ENCODE assay signal across 9 cellular contexts in the genomic region with DNA sequence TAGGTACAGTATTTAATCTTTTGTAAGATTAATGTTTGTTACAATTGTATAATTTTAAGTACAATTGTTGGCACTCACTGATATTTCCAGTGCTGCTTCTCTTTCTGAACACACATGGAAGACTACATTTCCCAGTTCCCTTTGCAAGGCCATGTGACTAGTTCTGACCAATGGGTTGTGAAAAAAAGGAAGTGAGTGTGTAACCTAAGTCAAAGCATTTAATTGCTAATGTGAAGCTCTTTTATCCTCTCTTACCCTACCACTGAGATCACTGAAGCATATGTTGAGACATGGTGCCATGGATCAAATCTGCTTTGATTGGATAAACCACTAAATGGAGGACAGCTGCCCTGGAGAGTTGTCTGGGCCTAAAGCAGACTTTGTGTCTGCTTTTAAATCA.
DNase-seq lines count a peak whose midpoint lies in the region; ATAC-seq and TF ChIP-seq lines count a peak whose summit lies in the region.
"Had no signal": no experiment of that assay in that cellular context is flagged by ENCODE, and none has a peak within 500 bp of the region (broad histone marks: within the 10 kb centered on the region; RNA-seq: fewer than 3 reads in every experiment).

No MANE protein-coding gene starts in this region.

- no peak overlapping the region for H3K14ac ChIP-seq in IMR-90 (replicated peaks; ENCODE audit: low read depth, low read length)

- CTCF ChIA-PET in IMR-90 (lab: Yijun Ruan, JAX): interaction anchor here (0.9 kb wide), 1 partner anchor 26 kb away, joined by 3 read pairs; no protein-coding TSS in a partner anchor

- no peak overlapping the region for H2AK5ac ChIP-seq in IMR-90 (ENCODE audit: low read depth, low read length)

- intact Hi-C loops in IMR-90 (cut with micrococcal nuclease): no loop called here

- in situ Hi-C loops in IMR-90 (cut with MboI; ENCODE audit: low sequenced_read_pairs): no loop called here
- in situ Hi-C loops in astrocyte of the cerebellum (cut with HindIII; ENCODE audit: low sequenced_read_pairs): no loop called here

- no peak overlapping the region for H3K23ac ChIP-seq in IMR-90 (ENCODE audit: low read depth, low read length)

- no peaks in the 10 kb centered on the region for H3K36me3 ChIP-seq in IMR-90 (ENCODE audit: control insufficient read depth, insufficient read depth, low read length)

- no peaks in the 10 kb centered on the region for H3K27me3 ChIP-seq in IMR-90 (ENCODE audit: control insufficient read depth, insufficient read depth, low read length)

- peak; percentile 86 to 87 for ATAC-seq in activated CD4-positive, CD25-positive, alpha-beta regulatory T cell treated with anti-CD3 and anti-CD28 coated beads, Interleukin-2, amount 50 U/mL, for 24 hours
- ATAC-seq in GM21381 (IDR thresholded peaks at IDR 0.05; ENCODE audit: unreplicated experiment) (peak; percentile 85), IMR-90 (ENCODE audit: low read depth) (peak; percentile 52; the same call in 1 of the 2 replicates)
- ATAC-seq in stimulated activated naive CD8-positive, alpha-beta T cell treated with anti-CD3 and anti-CD28 coated beads, Interleukin-15, Interleukin-2, amounts not matched to agents 100 U/mL and 50 U/mL, for 24 hours: peak; percentile 75

- DNase-seq in activated CD4-positive, CD25-positive, alpha-beta regulatory T cell (lab: John Stamatoyannopoulos, UW): no peak
- DNase-seq in IMR-90: peak; percentile 79
- peak; percentile 78 for DNase-seq in NOMO-1 treated with dmso at 0.1 percent for 144 hours (lab: John Stamatoyannopoulos, UW; ENCODE audit: unreplicated experiment)
- DNase-seq in astrocyte of the cerebellum (ENCODE audit: low read depth): peak; percentile 27
- DNase-seq in iPS-NIHi11 (ENCODE audit: low spot score): peak; percentile 70
- no peak for DNase-seq in stimulated activated naive CD8-positive, alpha-beta T cell treated with anti-CD3 and anti-CD28 coated beads, Interleukin-15, Interleukin-2, amounts not matched to agents 100 U/mL and 50 U/mL, for 24 hours
- DNase-seq: activated naive CD8-positive, alpha-beta T cell treated with anti-CD3 and anti-CD28 coated beads, Interleukin-2, amount 10 ng/mL, durations not matched to agents 7 days and 5 days had no signal

- TF ChIP-seq RAD21 in IMR-90 (IDR thresholded peaks at IDR 0.05; ENCODE audit: low read length): no peak

- no peak overlapping the region for H2BK5ac ChIP-seq in IMR-90 (ENCODE audit: low read depth, low read length, poor library complexity, severe bottlenecking)

- H3K9ac ChIP-seq in IMR-90 (ENCODE audit: low read depth, low read length): no peak overlapping the region

- H3K4me2 ChIP-seq in IMR-90 (ENCODE audit: low read depth, low read length): no peak overlapping the region

- H3K27ac ChIP-seq in IMR-90 (ENCODE audit: insufficient read depth, low read length): no peak overlapping the region

- H2BK120ac ChIP-seq in IMR-90 (ENCODE audit: low read depth, low read length): no peak overlapping the region

- dilution Hi-C loops in IMR-90 (cut with HindIII; ENCODE audit: low sequenced_read_pairs, unreplicated experiment): no loop called here

- H4K8ac ChIP-seq in IMR-90 (ENCODE audit: low read depth in 2 of 2, low read length in 2 of 2): peak overlapping the region in 1 of 2 experiments; percentile 79; a peak in 1 of 4 replicates

- TF ChIP-seq CTCF in IMR-90 (conservative IDR thresholded peaks at IDR 0.05; ENCODE audit: low read depth, low read length) (no peak), astrocyte of the cerebellum (IDR thresholded peaks at IDR 0.05; ENCODE audit: low read depth, low read length, missing control alignments) (no peak)

- H3K9me3 ChIP-seq in IMR-90 (ENCODE audit: control insufficient read depth, insufficient read depth, low read length): no peaks in the 10 kb centered on the region

- H3K4ac ChIP-seq in IMR-90 (ENCODE audit: low read depth, low read length): no peak overlapping the region

- TF ChIP-seq POLR2A in IMR-90 (IDR thresholded peaks at IDR 0.05; ENCODE audit: low read depth, low read length): no peak

- peaks cover 0 to 4% of the 10 kb centered on the region in 2 experiments; a peak in 2 of 4 replicates for H3K79me1 ChIP-seq in IMR-90 (ENCODE audit: low read depth in 1 of 2, low read length in 2 of 2)

- 0 out of 2 replicates have a peak, but pooled peaks cover 5% of the 10 kb centered on the region for H3K4me1 ChIP-seq in IMR-90 (ENCODE audit: control insufficient read depth, insufficient read depth, low read length)

- no peaks in the 10 kb centered on the region for H3K9me1 ChIP-seq in IMR-90 (ENCODE audit: insufficient read depth, low read length)

- no peak overlapping the region; the same call in 1 of the 2 replicates for H3K18ac ChIP-seq in IMR-90 (ENCODE audit: low read depth, low read length)

- H3K4me3 ChIP-seq in IMR-90 (ENCODE audit: insufficient read depth, low read depth, low read length): no peak overlapping the region
- no peak overlapping the region for H3K4me3 ChIP-seq in astrocyte of the cerebellum (ENCODE audit: low read depth, low read length)

- H4K20me1 ChIP-seq in IMR-90 (ENCODE audit: insufficient read depth, low read length): peaks cover 4% of the 10 kb centered on the region; the same call in 1 of the 2 replicates

- H3K56ac ChIP-seq in IMR-90 (ENCODE audit: extremely low read depth, insufficient read depth, low read length): no peak overlapping the region

- H2BK15ac ChIP-seq in IMR-90 (ENCODE audit: low read depth, low read length): no peak overlapping the region

- no peak overlapping the region for H2AFZ ChIP-seq in IMR-90 (replicated peaks; ENCODE audit: low read length, poor library complexity)

- H4K5ac ChIP-seq in IMR-90 (ENCODE audit: low read depth, low read length): peak overlapping the region; percentile 96; the same call in 1 of the 2 replicates

- no TSS peak for BruUV-seq in IMR-90 (replicated peaks; lab: Mats Ljungman, UMichigan)

- no peak overlapping the region for H2BK20ac ChIP-seq in IMR-90 (ENCODE audit: low read depth, low read length)

- no peak overlapping the region for H2AK9ac ChIP-seq in IMR-90 (replicated peaks; ENCODE audit: low read depth, low read length, poor library complexity)

- POLR2A ChIA-PET in IMR-90 (lab: Charles Lee; ENCODE audit: unreplicated experiment): no interaction called here

- no peak overlapping the region for H4K91ac ChIP-seq in IMR-90 (ENCODE audit: insufficient read depth, low read depth, low read length)

TF ChIP-seq in IMR-90, 13 proteins besides CTCF, POLR2A, EP300 and RAD21:
- TF ChIP-seq, protein P1, sequence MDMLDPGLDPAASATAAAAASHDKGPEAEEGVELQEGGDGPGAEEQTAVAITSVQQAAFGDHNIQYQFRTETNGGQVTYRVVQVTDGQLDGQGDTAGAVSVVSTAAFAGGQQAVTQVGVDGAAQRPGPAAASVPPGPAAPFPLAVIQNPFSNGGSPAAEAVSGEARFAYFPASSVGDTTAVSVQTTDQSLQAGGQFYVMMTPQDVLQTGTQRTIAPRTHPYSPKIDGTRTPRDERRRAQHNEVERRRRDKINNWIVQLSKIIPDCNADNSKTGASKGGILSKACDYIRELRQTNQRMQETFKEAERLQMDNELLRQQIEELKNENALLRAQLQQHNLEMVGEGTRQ (IDR thresholded peaks at IDR 0.05; ENCODE audit: low read depth, low read length): peak; percentile 96
- TF ChIP-seq RCOR1 (IDR thresholded peaks at IDR 0.05; ENCODE audit: insufficient replicate concordance, low read length): no peak
- TF ChIP-seq MXI1 (IDR thresholded peaks at IDR 0.05; ENCODE audit: borderline replicate concordance, low read depth, low read length): no peak
- TF ChIP-seq CHD1 (IDR thresholded peaks at IDR 0.05; ENCODE audit: low read depth, low read length): no peak

Comparison
In these comparisons a context has a peak if more than half of its experiments do, and no peak if none do; other contexts are left out.
1. DNase-seq: peak in IMR-90 (single experiment), NOMO-1 treated with dmso at 0.1 percent for 144 hours (single experiment), astrocyte of the cerebellum (single experiment) and iPS-NIHi11 (single experiment); none in activated CD4-positive, CD25-positive, alpha-beta regulatory T cell (0 of 4) and stimulated activated naive CD8-positive, alpha-beta T cell treated with anti-CD3 and anti-CD28 coated beads, Interleukin-15, Interleukin-2, amounts not matched to agents 100 U/mL and 50 U/mL, for 24 hours (single experiment).
2. Peak in every context shown above with its lines, with median percentiles within 50 percentile points of each other: ATAC-seq.